ENCODE assay signal across 7 cellular contexts in genomic region chr10:117216611-117217195, GRCh38. TPM values are rescaled to one million over a fixed set of nuclear protein-coding genes. Genes with fewer than 3 reads are reported as not detected.
DNase-seq lines count a peak whose midpoint lies in the region; ATAC-seq and TF ChIP-seq lines count a peak whose summit lies in the region.

No MANE protein-coding gene starts in this region.

- H3K4me3 Mint-ChIP-seq in central memory CD8-positive, alpha-beta T cell = peak overlapping the region; percentile 73

- no peaks in the 10 kb centered on the region for H3K9me3 Mint-ChIP-seq in central memory CD8-positive, alpha-beta T cell

- H3K27me3 Mint-ChIP-seq in central memory CD8-positive, alpha-beta T cell = peaks cover 40% of the 10 kb centered on the region

- H3K36me3 ChIP-seq in kidney epithelial cell (ENCODE audit: control insufficient read depth, insufficient read depth, low read length) = no peaks in the 10 kb centered on the region

- H3K4me1 Mint-ChIP-seq in central memory CD8-positive, alpha-beta T cell = no peaks in the 10 kb centered on the region

- H3K4me3 ChIP-seq in kidney epithelial cell (ENCODE audit: low read depth, low read length) = peak overlapping the region; percentile 47

- H3K36me3 Mint-ChIP-seq in central memory CD8-positive, alpha-beta T cell (ENCODE audit: insufficient read depth) = peaks cover 7% of the 10 kb centered on the region

- TF ChIP-seq CTCF in GM12874 (IDR thresholded peaks at IDR 0.05; ENCODE audit: insufficient read depth, low read depth, low read length) (peak; percentile 100), kidney epithelial cell (IDR thresholded peaks at IDR 0.05; ENCODE audit: insufficient read depth, low read length, poor library complexity, severe bottlenecking) (peak; percentile 99)

- ATAC-seq in HG02588 (IDR thresholded peaks at IDR 0.05; ENCODE audit: unreplicated experiment) = peak; percentile 87
- ATAC-seq in central memory CD8-positive, alpha-beta T cell (replicated peaks; ENCODE audit: extremely low read depth, poor library complexity, severe bottlenecking) = peak; percentile 69

- H3K27ac Mint-ChIP-seq in central memory CD8-positive, alpha-beta T cell (ENCODE audit: low read depth) = no peak overlapping the region

- peaks cover 7% of the 10 kb centered on the region for H3K27me3 ChIP-seq in kidney epithelial cell (ENCODE audit: control insufficient read depth, insufficient read depth, low read length)

- DNase-seq in NCI-H1105 treated with DMSO at 0.1 percent for 48 hours (lab: John Stamatoyannopoulos, UW) (peak; percentile 33), kidney epithelial cell (ENCODE audit: low read depth) (no peak)
- DNase-seq in activated CD4-positive, CD25-positive, alpha-beta regulatory T cell treated with anti-CD3 and anti-CD28 coated beads, Interleukin-2, amount 50 U/mL, for 16 hours (ENCODE audit: low read depth, low spot score) = peak; percentile 45
- DNase-seq in central memory CD8-positive, alpha-beta T cell (ENCODE audit: low spot score in 2 of 2) = peak; percentile 40 to 55
- peak; percentile 33 to 47 for DNase-seq in stimulated activated CD4-positive, alpha-beta T cell treated with anti-CD3 and anti-CD28 coated beads, Interleukin-15, amount 100 ng/mL, for 48 hours (ENCODE audit: low read depth in 2 of 2)

RNA-seq across cellular contexts. Expression of gene KCNK18, which starts 19.4 kb away (rescaled TPM):
- total RNA-seq in kidney epithelial cell = not detected in 2 replicates

RNA-seq across cellular contexts. Expression of gene SLC18A2, which starts 24.2 kb away (rescaled TPM):
- 0.75 and 1.5 TPM in 2 replicates for total RNA-seq in kidney epithelial cell
